In the genomic region with DNA sequence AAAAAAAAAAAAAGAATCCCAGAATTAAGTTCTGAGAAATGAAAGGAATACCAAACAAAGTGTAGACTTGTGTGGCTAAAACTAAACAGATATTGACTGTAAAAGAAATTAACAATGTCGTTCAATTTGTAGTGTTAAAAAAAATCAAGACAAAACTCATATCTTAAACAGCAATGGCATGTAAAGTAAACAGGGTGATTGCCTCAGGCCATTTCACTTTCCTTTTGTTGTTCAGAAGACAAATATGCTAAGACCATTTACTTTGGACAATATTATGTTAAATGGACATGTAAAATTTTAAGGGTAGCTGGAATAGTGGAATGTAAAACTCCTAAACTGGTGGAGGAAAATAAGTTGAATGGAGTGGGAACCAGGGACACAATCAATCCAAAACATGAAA, we compare ENCODE assay signal across 17 cellular contexts.
"Had no signal": no experiment of that assay in that cellular context is flagged by ENCODE, and none has a peak within 500 bp of the region (broad histone marks: within the 10 kb centered on the region; RNA-seq: fewer than 3 reads in every experiment).

No MANE protein-coding gene starts in this region.

- H3K4me3 Mint-ChIP-seq: activated CD4-positive, alpha-beta memory T cell treated with anti-CD3 and anti-CD28 coated beads, Interleukin-2, amount 10 ng/mL, durations not matched to agents 7 days and 5 days; activated CD8-positive, alpha-beta memory T cell treated with anti-CD3 and anti-CD28 coated beads, Interleukin-2, amount 10 ng/mL, durations not matched to agents 7 days and 5 days; activated naive CD8-positive, alpha-beta T cell treated with anti-CD3 and anti-CD28 coated beads for 36 hours; naive thymus-derived CD8-positive, alpha-beta T cell; stimulated activated effector memory CD8-positive, alpha-beta T cell treated with anti-CD3 and anti-CD28 coated beads, Interleukin-12 subunit alpha, Interleukin-12 subunit beta, amount 100 ng/mL, for 72 hours; T-helper 17 cell had no signal

- H3K27ac ChIP-seq: body of pancreas, esophagus squamous epithelium, pancreas, stomach had no signal

- H3K36me3 ChIP-seq: esophagus squamous epithelium, pancreas, stomach had no signal

- H3K9me3 Mint-ChIP-seq: activated CD4-positive, alpha-beta memory T cell treated with anti-CD3 and anti-CD28 coated beads, Interleukin-2, amount 10 ng/mL, durations not matched to agents 7 days and 5 days; stimulated activated effector memory CD8-positive, alpha-beta T cell treated with anti-CD3 and anti-CD28 coated beads, Interleukin-12 subunit alpha, Interleukin-12 subunit beta, amount 100 ng/mL, for 72 hours had no signal

- H3K27ac Mint-ChIP-seq: activated CD4-positive, alpha-beta memory T cell treated with anti-CD3 and anti-CD28 coated beads, Interleukin-2, amount 10 ng/mL, durations not matched to agents 7 days and 5 days; activated CD8-positive, alpha-beta memory T cell treated with anti-CD3 and anti-CD28 coated beads, Interleukin-2, amount 10 ng/mL, durations not matched to agents 7 days and 5 days; activated naive CD8-positive, alpha-beta T cell treated with anti-CD3 and anti-CD28 coated beads for 36 hours; naive thymus-derived CD8-positive, alpha-beta T cell; stimulated activated effector memory CD8-positive, alpha-beta T cell treated with anti-CD3 and anti-CD28 coated beads, Interleukin-12 subunit alpha, Interleukin-12 subunit beta, amount 100 ng/mL, for 72 hours; T-helper 17 cell had no signal

- DNase-seq: activated CD4-positive, alpha-beta memory T cell treated with anti-CD3 and anti-CD28 coated beads, Interleukin-2, amount 10 ng/mL, durations not matched to agents 7 days and 5 days; activated CD4-positive, alpha-beta T cell treated with anti-CD3 and anti-CD28 coated beads for 4 hours; activated CD8-positive, alpha-beta memory T cell treated with anti-CD3 and anti-CD28 coated beads, Interleukin-2, amount 10 ng/mL, durations not matched to agents 7 days and 5 days; activated naive CD8-positive, alpha-beta T cell treated with anti-CD3 and anti-CD28 coated beads for 36 hours; amygdala; body of pancreas; central memory CD4-positive, alpha-beta T cell; cortex of kidney; effector CD4-positive, alpha-beta T cell; esophagus squamous epithelium; naive thymus-derived CD8-positive, alpha-beta T cell; pancreas; stimulated activated CD4-positive, alpha-beta T cell treated with anti-CD3 and anti-CD28 coated beads, Interleukin-4, amount 100 ng/mL, for 24 hours; stomach; T-helper 17 cell had no signal

- H3K4me1 ChIP-seq: body of pancreas, esophagus squamous epithelium, pancreas, stomach had no signal

- H3K36me3 Mint-ChIP-seq: activated CD8-positive, alpha-beta memory T cell treated with anti-CD3 and anti-CD28 coated beads, Interleukin-2, amount 10 ng/mL, durations not matched to agents 7 days and 5 days; activated naive CD8-positive, alpha-beta T cell treated with anti-CD3 and anti-CD28 coated beads for 36 hours; stimulated activated effector memory CD8-positive, alpha-beta T cell treated with anti-CD3 and anti-CD28 coated beads, Interleukin-12 subunit alpha, Interleukin-12 subunit beta, amount 100 ng/mL, for 72 hours had no signal

- H3K4me1 Mint-ChIP-seq: activated CD4-positive, alpha-beta memory T cell treated with anti-CD3 and anti-CD28 coated beads, Interleukin-2, amount 10 ng/mL, durations not matched to agents 7 days and 5 days; activated CD8-positive, alpha-beta memory T cell treated with anti-CD3 and anti-CD28 coated beads, Interleukin-2, amount 10 ng/mL, durations not matched to agents 7 days and 5 days; activated naive CD8-positive, alpha-beta T cell treated with anti-CD3 and anti-CD28 coated beads for 36 hours; naive thymus-derived CD8-positive, alpha-beta T cell; stimulated activated effector memory CD8-positive, alpha-beta T cell treated with anti-CD3 and anti-CD28 coated beads, Interleukin-12 subunit alpha, Interleukin-12 subunit beta, amount 100 ng/mL, for 72 hours; T-helper 17 cell had no signal

- H3K27me3 ChIP-seq: body of pancreas, stomach had no signal

- H3K4me3 ChIP-seq: body of pancreas, esophagus squamous epithelium, pancreas, smooth muscle cell, stomach had no signal

- H3K9me3 ChIP-seq: body of pancreas, pancreas had no signal
